In genomic region chr10:84863675-84864074, GRCh38 we compare ENCODE assay signal across 31 cellular contexts.
"Had no signal": no experiment of that assay in that cellular context is flagged by ENCODE, and none has a peak within 500 bp of the region (broad histone marks: within the 10 kb centered on the region; RNA-seq: fewer than 3 reads in every experiment).

No MANE protein-coding gene starts in this region.

- H3K27me3 ChIP-seq: brain microvascular endothelial cell, esophagus squamous epithelium, gastroesophageal sphincter, heart right ventricle had no signal

- H3K27me3 Mint-ChIP-seq: activated CD4-positive, alpha-beta memory T cell treated with anti-CD3 and anti-CD28 coated beads, Interleukin-2, amount 10 ng/mL, durations not matched to agents 7 days and 5 days; activated CD4-positive, alpha-beta T cell treated with anti-CD3 and anti-CD28 coated beads, Interleukin-2, amount 10 ng/mL, durations not matched to agents 7 days and 5 days; dendritic cell treated with granulocyte-macrophage colony-stimulating factor and Interleukin-4, amounts not matched to agents 40 ng/mL and 50 ng/mL, for 4 days; effector memory CD8-positive, alpha-beta T cell had no signal

- H3K36me3 ChIP-seq: brain microvascular endothelial cell, esophagus squamous epithelium, gastroesophageal sphincter, heart right ventricle had no signal

- H3K9me3 ChIP-seq: esophagus squamous epithelium had no signal

- ATAC-seq: activated T-cell treated with anti-CD3 and anti-CD28 coated beads, Interleukin-2, amount 50 U/mL, for 72 hours; effector memory CD8-positive, alpha-beta T cell; gastroesophageal sphincter; heart right ventricle had no signal

- FAIRE-seq: astrocyte, bronchial epithelial cell, endometrium, endothelial cell of umbilical vein had no signal

- H3K4me1 Mint-ChIP-seq: activated CD4-positive, alpha-beta memory T cell treated with anti-CD3 and anti-CD28 coated beads, Interleukin-2, amount 10 ng/mL, durations not matched to agents 7 days and 5 days; activated CD4-positive, alpha-beta T cell treated with anti-CD3 and anti-CD28 coated beads, Interleukin-2, amount 10 ng/mL, durations not matched to agents 7 days and 5 days; central memory CD8-positive, alpha-beta T cell had no signal

- H3K9me3 Mint-ChIP-seq: activated CD4-positive, alpha-beta memory T cell treated with anti-CD3 and anti-CD28 coated beads, Interleukin-2, amount 10 ng/mL, durations not matched to agents 7 days and 5 days; activated CD4-positive, alpha-beta T cell treated with anti-CD3 and anti-CD28 coated beads, Interleukin-2, amount 10 ng/mL, durations not matched to agents 7 days and 5 days; activated T-cell treated with anti-CD3 and anti-CD28 coated beads, Interleukin-2, amount 50 U/mL, for 24 hours had no signal

- DNase-seq: activated CD4-positive, alpha-beta memory T cell treated with anti-CD3 and anti-CD28 coated beads, Interleukin-2, amount 10 ng/mL, durations not matched to agents 7 days and 5 days; activated CD4-positive, alpha-beta T cell treated with anti-CD3 and anti-CD28 coated beads for 1 hour; activated CD4-positive, alpha-beta T cell treated with anti-CD3 and anti-CD28 coated beads for 4 hours; activated CD4-positive, alpha-beta T cell treated with anti-CD3 and anti-CD28 coated beads, Interleukin-2, amount 10 ng/mL, durations not matched to agents 7 days and 5 days; activated CD4-positive, alpha-beta T cell treated with anti-CD3 and anti-CD28 coated beads, Interleukin-2, amount 50 U/mL, for 4 hours; activated CD8-positive, alpha-beta memory T cell treated with anti-CD3 and anti-CD28 coated beads, Interleukin-2, amount 50 U/mL, for 48 hours; activated gamma-delta T cell treated with Interleukin-2 at 50 U/mL for 16 hours; activated naive CD4-positive, alpha-beta T cell treated with anti-CD3 and anti-CD28 coated beads, Interleukin-2, amount 50 U/mL, for 16 hours; activated naive CD4-positive, alpha-beta T cell treated with Interleukin-2 at 50 U/mL for 16 hours; activated T-cell treated with anti-CD3 and anti-CD28 coated beads for 4 hours; activated T-cell treated with anti-CD3 and anti-CD28 coated beads, Interleukin-2, amount 50 U/mL, for 24 hours; activated T-cell treated with anti-CD3 and anti-CD28 coated beads, Interleukin-2, amount 50 U/mL, for 72 hours; amniotic stem cell; anterior cingulate cortex; brain microvascular endothelial cell; dorsolateral prefrontal cortex; effector memory CD8-positive, alpha-beta T cell; esophagus squamous epithelium; foreskin melanocyte; heart right ventricle; T-helper 2 cell had no signal

- H3K4me3 ChIP-seq: coronary artery, dorsolateral prefrontal cortex, esophagus squamous epithelium, gastroesophageal sphincter, heart right ventricle had no signal

- H3K4me3 Mint-ChIP-seq: activated CD4-positive, alpha-beta memory T cell treated with anti-CD3 and anti-CD28 coated beads, Interleukin-2, amount 10 ng/mL, durations not matched to agents 7 days and 5 days; activated CD4-positive, alpha-beta T cell treated with anti-CD3 and anti-CD28 coated beads, Interleukin-2, amount 10 ng/mL, durations not matched to agents 7 days and 5 days; activated naive CD8-positive, alpha-beta T cell; activated T-cell treated with anti-CD3 and anti-CD28 coated beads, Interleukin-2, amount 50 U/mL, for 24 hours; activated T-cell treated with anti-CD3 and anti-CD28 coated beads, Interleukin-2, amount 50 U/mL, for 72 hours; central memory CD8-positive, alpha-beta T cell; dendritic cell treated with granulocyte-macrophage colony-stimulating factor and Interleukin-4, amounts not matched to agents 40 ng/mL and 50 ng/mL, for 4 days; effector memory CD8-positive, alpha-beta T cell had no signal

- H3K27ac Mint-ChIP-seq: activated CD4-positive, alpha-beta memory T cell treated with anti-CD3 and anti-CD28 coated beads, Interleukin-2, amount 10 ng/mL, durations not matched to agents 7 days and 5 days; activated CD4-positive, alpha-beta T cell treated with anti-CD3 and anti-CD28 coated beads, Interleukin-2, amount 10 ng/mL, durations not matched to agents 7 days and 5 days; activated naive CD8-positive, alpha-beta T cell; activated T-cell treated with anti-CD3 and anti-CD28 coated beads, Interleukin-2, amount 50 U/mL, for 24 hours; activated T-cell treated with anti-CD3 and anti-CD28 coated beads, Interleukin-2, amount 50 U/mL, for 72 hours; dendritic cell treated with granulocyte-macrophage colony-stimulating factor and Interleukin-4, amounts not matched to agents 40 ng/mL and 50 ng/mL, for 4 days; effector memory CD8-positive, alpha-beta T cell had no signal

- H3K27ac ChIP-seq: brain microvascular endothelial cell, coronary artery, dorsolateral prefrontal cortex, epithelial cell of prostate, esophagus squamous epithelium, gastroesophageal sphincter, heart right ventricle had no signal

- H3K4me1 ChIP-seq: esophagus squamous epithelium, gastroesophageal sphincter had no signal
